In genomic region chr15:48865387-48866079, GRCh38 we compare ENCODE assay signal across 1 cellular context.
A peak's percentile ranks its signal among the peaks of the same experiment; 100 is the strongest.
TF ChIP-seq lines count a peak whose summit lies in the region.

No MANE protein-coding gene starts in this region.

TF ChIP-seq in H1, 55 proteins besides CTCF, POLR2A, EP300 and RAD21:
- TF ChIP-seq CBX8 (IDR thresholded peaks at IDR 0.05; ENCODE audit: borderline replicate concordance, low read depth, low read length) = no peak
- no peak for TF ChIP-seq GABPA (IDR thresholded peaks at IDR 0.05; ENCODE audit: borderline replicate concordance, insufficient read depth, low read length)
- TF ChIP-seq NRF1 (IDR thresholded peaks at IDR 0.05; ENCODE audit: low read depth, low read length) = no peak
- TF ChIP-seq ATF2 (IDR thresholded peaks at IDR 0.05; ENCODE audit: low read length) = no peak
- TF ChIP-seq KDM1A (IDR thresholded peaks at IDR 0.05; ENCODE audit: borderline replicate concordance, low read length) = no peak
- TF ChIP-seq BACH1 (IDR thresholded peaks at IDR 0.05; ENCODE audit: low read length) = peak; percentile 20; the same call in 1 of the 2 replicates
- no peak for TF ChIP-seq JUN (IDR thresholded peaks at IDR 0.05; ENCODE audit: low read depth, low read length)
- no peak for TF ChIP-seq ZNF274 (IDR thresholded peaks at IDR 0.05; ENCODE audit: borderline replicate concordance, extremely low read depth, low read length)
- TF ChIP-seq TBP (IDR thresholded peaks at IDR 0.05; ENCODE audit: low read depth, low read length) = no peak
- TF ChIP-seq MAFK (IDR thresholded peaks at IDR 0.05; ENCODE audit: low read depth, low read length) = 0 out of 2 replicates have a peak, but pooled peaks have one; percentile 10
TF ChIP-seq in H1: peak in this region for 2.
